In the genomic region with DNA sequence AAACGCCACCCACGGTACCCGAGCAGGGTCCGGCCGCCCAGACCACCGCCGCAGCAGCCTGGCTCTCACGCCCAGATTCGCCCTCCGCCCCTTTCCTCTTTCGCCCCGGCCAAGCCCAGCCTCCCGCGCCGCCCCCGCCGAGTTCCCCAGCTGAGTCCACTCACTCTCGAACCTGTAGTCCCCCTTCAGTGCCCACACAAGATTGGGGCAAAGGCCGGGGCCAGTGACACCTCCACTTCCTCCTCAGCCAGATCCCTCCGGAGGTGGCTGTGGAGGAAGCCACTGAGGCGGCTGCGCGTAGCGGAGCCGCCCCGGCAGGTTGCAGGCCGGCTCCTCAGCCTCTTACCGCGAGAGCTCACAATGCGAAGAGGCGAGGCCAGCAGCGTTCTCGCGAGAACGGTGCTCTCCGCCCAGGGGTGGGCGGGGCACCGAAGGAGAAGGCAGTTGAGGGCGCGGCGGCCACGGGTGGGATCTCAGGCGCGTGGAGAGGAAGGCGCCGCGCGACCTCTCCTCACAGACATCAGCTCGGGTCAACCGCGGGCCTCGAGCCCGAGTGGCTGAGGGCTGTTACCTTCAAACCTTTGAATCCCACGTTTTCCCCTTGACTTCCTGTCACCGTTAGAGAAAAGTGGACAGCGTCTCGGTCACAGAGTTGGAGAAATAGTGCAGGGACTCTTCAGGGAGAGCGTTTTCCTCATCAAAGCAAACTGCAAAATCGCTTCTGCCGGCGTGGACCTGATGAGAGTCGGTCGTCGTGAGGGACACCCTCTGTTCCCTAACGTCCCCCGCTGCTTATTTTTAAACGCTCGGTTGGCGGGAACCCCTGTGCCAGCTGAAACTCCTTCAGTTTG, we compare ENCODE assay signal across 1 cellular context.
A peak's percentile ranks its signal among the peaks of the same experiment; 100 is the strongest.
TF ChIP-seq lines count a peak whose summit lies in the region.

A gene (minus strand): TSS at position 295 of the 851 bp plus-strand sequence. CDS start 18,098 bp downstream, outside the sequence.

TF ChIP-seq in K562, 482 proteins besides CTCF, POLR2A, EP300 and RAD21 (continued from another document and continues in another):
- TF ChIP-seq ZNF175 (CRISPR knock-in tag; IDR thresholded peaks at IDR 0.05; ENCODE audit: low read depth) (no peak), POLR2G (IDR thresholded peaks at IDR 0.05; ENCODE audit: low read depth, low read length) (peak; percentile 95), KDM1A (IDR thresholded peaks at IDR 0.05) (no peak), ARID2 (IDR thresholded peaks at IDR 0.05) (no peak), HDAC6 (IDR thresholded peaks at IDR 0.05; ENCODE audit: low read depth, low read length) (no peak), PTTG1 (tag; IDR thresholded peaks at IDR 0.05; ENCODE audit: low read depth) (no peak), ETS2 (tag; IDR thresholded peaks at IDR 0.05; ENCODE audit: borderline replicate concordance, poor library complexity, severe bottlenecking) (no peak), SRSF7 (optimal IDR thresholded peaks at IDR 0.05; ENCODE audit: low read depth, low read length) (no peak), MCM2 (IDR thresholded peaks at IDR 0.05; ENCODE audit: low read depth) (no peak), CC2D1A (IDR thresholded peaks at IDR 0.05) (no peak), GTF2E2 (tag; IDR thresholded peaks at IDR 0.05) (no peak), CBFA2T2 (conservative IDR thresholded peaks at IDR 0.05) (no peak), CHCHD3 (CRISPR knock-in tag; IDR thresholded peaks at IDR 0.05) (0 out of 2 replicates have a peak, but pooled peaks have one; percentile 25), ZNF707 (CRISPR knock-in tag; conservative IDR thresholded peaks at IDR 0.05) (no peak), NCOA2 (IDR thresholded peaks at IDR 0.05; ENCODE audit: partially characterized antibody in 2 of 2) (no peak), FIP1L1 (IDR thresholded peaks at IDR 0.05; ENCODE audit: low read depth, low read length, poor library complexity, severe bottlenecking) (no peak), SPI1 (IDR thresholded peaks at IDR 0.05; ENCODE audit: borderline replicate concordance, low read depth, low read length) (peak; percentile 81), NR2C2 (CRISPR knock-in tag; IDR thresholded peaks at IDR 0.05) (no peak), NR2C2 (tag; IDR thresholded peaks at IDR 0.05) (peak; percentile 71), SOX6 (IDR thresholded peaks at IDR 0.05) (peak; percentile 39; the same call in 1 of the 2 replicates), NR2C1 (IDR thresholded peaks at IDR 0.05) (no peak), NR2C1 (tag; IDR thresholded peaks at IDR 0.05) (0 out of 2 replicates have a peak, but pooled peaks have one; percentile 9), ZNF239 (CRISPR knock-in tag; IDR thresholded peaks at IDR 0.05) (no peak), OTX1 (CRISPR knock-in tag; IDR thresholded peaks at IDR 0.05) (no peak), ZNF764 (CRISPR knock-in tag; IDR thresholded peaks at IDR 0.05; ENCODE audit: low read depth) (no peak), TEAD4 (IDR thresholded peaks at IDR 0.05; ENCODE audit: low read length) (no peak), TEAD4 (CRISPR knock-in tag; IDR thresholded peaks at IDR 0.05; ENCODE audit: borderline replicate concordance) (no peak), HDAC3 (IDR thresholded peaks at IDR 0.05; ENCODE audit: borderline replicate concordance, partially characterized antibody) (peak; percentile 80), ADNP (tag; IDR thresholded peaks at IDR 0.05) (no peak), ZNF408 (CRISPR knock-in tag; IDR thresholded peaks at IDR 0.05; ENCODE audit: low read depth) (no peak), E2F3 (CRISPR knock-in tag; IDR thresholded peaks at IDR 0.05) (peak; percentile 52; the same call in 1 of the 2 replicates), NR4A1 (CRISPR knock-in tag; IDR thresholded peaks at IDR 0.05) (no peak), NR4A1 (tag; IDR thresholded peaks at IDR 0.05) (no peak; the same call in 1 of the 2 replicates), STAG1 (CRISPR knock-in tag; IDR thresholded peaks at IDR 0.05; ENCODE audit: borderline replicate concordance) (no peak)
- TF ChIP-seq, protein P1, sequence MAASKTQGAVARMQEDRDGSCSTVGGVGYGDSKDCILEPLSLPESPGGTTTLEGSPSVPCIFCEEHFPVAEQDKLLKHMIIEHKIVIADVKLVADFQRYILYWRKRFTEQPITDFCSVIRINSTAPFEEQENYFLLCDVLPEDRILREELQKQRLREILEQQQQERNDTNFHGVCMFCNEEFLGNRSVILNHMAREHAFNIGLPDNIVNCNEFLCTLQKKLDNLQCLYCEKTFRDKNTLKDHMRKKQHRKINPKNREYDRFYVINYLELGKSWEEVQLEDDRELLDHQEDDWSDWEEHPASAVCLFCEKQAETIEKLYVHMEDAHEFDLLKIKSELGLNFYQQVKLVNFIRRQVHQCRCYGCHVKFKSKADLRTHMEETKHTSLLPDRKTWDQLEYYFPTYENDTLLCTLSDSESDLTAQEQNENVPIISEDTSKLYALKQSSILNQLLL (CRISPR knock-in tag; IDR thresholded peaks at IDR 0.05; ENCODE audit: borderline replicate concordance) = no peak
- TF ChIP-seq, protein P2, sequence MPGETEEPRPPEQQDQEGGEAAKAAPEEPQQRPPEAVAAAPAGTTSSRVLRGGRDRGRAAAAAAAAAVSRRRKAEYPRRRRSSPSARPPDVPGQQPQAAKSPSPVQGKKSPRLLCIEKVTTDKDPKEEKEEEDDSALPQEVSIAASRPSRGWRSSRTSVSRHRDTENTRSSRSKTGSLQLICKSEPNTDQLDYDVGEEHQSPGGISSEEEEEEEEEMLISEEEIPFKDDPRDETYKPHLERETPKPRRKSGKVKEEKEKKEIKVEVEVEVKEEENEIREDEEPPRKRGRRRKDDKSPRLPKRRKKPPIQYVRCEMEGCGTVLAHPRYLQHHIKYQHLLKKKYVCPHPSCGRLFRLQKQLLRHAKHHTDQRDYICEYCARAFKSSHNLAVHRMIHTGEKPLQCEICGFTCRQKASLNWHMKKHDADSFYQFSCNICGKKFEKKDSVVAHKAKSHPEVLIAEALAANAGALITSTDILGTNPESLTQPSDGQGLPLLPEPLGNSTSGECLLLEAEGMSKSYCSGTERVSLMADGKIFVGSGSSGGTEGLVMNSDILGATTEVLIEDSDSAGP (CRISPR knock-in tag; IDR thresholded peaks at IDR 0.05) = no peak
- TF ChIP-seq, protein P3, sequence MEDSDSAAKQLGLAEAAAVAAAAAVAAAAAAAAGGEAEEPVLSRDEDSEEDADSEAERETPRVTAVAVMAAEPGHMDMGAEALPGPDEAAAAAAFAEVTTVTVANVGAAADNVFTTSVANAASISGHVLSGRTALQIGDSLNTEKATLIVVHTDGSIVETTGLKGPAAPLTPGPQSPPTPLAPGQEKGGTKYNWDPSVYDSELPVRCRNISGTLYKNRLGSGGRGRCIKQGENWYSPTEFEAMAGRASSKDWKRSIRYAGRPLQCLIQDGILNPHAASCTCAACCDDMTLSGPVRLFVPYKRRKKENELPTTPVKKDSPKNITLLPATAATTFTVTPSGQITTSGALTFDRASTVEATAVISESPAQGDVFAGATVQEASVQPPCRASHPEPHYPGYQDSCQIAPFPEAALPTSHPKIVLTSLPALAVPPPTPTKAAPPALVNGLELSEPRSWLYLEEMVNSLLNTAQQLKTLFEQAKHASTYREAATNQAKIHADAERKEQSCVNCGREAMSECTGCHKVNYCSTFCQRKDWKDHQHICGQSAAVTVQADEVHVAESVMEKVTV (CRISPR knock-in tag; IDR thresholded peaks at IDR 0.05) = no peak
- TF ChIP-seq, protein P4, sequence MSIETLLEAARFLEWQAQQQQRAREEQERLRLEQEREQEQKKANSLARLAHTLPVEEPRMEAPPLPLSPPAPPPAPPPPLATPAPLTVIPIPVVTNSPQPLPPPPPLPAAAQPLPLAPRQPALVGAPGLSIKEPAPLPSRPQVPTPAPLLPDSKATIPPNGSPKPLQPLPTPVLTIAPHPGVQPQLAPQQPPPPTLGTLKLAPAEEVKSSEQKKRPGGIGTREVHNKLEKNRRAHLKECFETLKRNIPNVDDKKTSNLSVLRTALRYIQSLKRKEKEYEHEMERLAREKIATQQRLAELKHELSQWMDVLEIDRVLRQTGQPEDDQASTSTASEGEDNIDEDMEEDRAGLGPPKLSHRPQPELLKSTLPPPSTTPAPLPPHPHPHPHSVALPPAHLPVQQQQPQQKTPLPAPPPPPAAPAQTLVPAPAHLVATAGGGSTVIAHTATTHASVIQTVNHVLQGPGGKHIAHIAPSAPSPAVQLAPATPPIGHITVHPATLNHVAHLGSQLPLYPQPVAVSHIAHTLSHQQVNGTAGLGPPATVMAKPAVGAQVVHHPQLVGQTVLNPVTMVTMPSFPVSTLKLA (conservative IDR thresholded peaks at IDR 0.05) = peak; percentile 58 to 62
- TF ChIP-seq, protein P5, sequence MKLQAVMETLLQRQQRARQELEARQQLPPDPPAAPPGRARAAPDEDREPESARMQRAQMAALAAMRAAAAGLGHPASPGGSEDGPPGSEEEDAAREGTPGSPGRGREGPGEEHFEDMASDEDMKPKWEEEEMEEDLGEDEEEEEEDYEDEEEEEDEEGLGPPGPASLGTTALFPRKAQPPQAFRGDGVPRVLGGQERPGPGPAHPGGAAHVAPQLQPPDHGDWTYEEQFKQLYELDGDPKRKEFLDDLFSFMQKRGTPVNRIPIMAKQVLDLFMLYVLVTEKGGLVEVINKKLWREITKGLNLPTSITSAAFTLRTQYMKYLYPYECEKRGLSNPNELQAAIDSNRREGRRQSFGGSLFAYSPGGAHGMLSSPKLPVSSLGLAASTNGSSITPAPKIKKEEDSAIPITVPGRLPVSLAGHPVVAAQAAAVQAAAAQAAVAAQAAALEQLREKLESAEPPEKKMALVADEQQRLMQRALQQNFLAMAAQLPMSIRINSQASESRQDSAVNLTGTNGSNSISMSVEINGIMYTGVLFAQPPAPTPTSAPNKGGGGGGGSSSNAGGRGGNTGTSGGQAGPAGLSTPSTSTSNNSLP (IDR thresholded peaks at IDR 0.05; ENCODE audit: borderline replicate concordance, low read depth, low read length) = no peak
- TF ChIP-seq, protein P6, sequence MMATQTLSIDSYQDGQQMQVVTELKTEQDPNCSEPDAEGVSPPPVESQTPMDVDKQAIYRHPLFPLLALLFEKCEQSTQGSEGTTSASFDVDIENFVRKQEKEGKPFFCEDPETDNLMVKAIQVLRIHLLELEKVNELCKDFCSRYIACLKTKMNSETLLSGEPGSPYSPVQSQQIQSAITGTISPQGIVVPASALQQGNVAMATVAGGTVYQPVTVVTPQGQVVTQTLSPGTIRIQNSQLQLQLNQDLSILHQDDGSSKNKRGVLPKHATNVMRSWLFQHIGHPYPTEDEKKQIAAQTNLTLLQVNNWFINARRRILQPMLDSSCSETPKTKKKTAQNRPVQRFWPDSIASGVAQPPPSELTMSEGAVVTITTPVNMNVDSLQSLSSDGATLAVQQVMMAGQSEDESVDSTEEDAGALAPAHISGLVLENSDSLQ (IDR thresholded peaks at IDR 0.05) = no peak; the same call in 1 of the 2 replicates
- TF ChIP-seq, protein P7, sequence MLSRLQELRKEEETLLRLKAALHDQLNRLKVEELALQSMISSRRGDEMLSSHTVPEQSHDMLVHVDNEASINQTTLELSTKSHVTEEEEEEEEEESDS (CRISPR knock-in tag; IDR thresholded peaks at IDR 0.05) = no peak
- TF ChIP-seq, protein P8, sequence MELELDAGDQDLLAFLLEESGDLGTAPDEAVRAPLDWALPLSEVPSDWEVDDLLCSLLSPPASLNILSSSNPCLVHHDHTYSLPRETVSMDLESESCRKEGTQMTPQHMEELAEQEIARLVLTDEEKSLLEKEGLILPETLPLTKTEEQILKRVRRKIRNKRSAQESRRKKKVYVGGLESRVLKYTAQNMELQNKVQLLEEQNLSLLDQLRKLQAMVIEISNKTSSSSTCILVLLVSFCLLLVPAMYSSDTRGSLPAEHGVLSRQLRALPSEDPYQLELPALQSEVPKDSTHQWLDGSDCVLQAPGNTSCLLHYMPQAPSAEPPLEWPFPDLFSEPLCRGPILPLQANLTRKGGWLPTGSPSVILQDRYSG (tag; conservative IDR thresholded peaks at IDR 0.05; ENCODE audit: low read depth) = no peak
- TF ChIP-seq, protein P9, sequence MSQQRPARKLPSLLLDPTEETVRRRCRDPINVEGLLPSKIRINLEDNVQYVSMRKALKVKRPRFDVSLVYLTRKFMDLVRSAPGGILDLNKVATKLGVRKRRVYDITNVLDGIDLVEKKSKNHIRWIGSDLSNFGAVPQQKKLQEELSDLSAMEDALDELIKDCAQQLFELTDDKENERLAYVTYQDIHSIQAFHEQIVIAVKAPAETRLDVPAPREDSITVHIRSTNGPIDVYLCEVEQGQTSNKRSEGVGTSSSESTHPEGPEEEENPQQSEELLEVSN (IDR thresholded peaks at IDR 0.05; ENCODE audit: borderline replicate concordance in 1 of 2, extremely low read depth in 1 of 2, insufficient read depth in 1 of 2, insufficient read length in 1 of 2, low read depth in 1 of 2, low read length in 1 of 2, poor library complexity in 1 of 2, severe bottlenecking in 1 of 2) = peak; percentile 86 to 89
- TF ChIP-seq, protein P10, sequence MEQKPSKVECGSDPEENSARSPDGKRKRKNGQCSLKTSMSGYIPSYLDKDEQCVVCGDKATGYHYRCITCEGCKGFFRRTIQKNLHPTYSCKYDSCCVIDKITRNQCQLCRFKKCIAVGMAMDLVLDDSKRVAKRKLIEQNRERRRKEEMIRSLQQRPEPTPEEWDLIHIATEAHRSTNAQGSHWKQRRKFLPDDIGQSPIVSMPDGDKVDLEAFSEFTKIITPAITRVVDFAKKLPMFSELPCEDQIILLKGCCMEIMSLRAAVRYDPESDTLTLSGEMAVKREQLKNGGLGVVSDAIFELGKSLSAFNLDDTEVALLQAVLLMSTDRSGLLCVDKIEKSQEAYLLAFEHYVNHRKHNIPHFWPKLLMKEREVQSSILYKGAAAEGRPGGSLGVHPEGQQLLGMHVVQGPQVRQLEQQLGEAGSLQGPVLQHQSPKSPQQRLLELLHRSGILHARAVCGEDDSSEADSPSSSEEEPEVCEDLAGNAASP (IDR thresholded peaks at IDR 0.05) = no peak
- TF ChIP-seq, protein P11, sequence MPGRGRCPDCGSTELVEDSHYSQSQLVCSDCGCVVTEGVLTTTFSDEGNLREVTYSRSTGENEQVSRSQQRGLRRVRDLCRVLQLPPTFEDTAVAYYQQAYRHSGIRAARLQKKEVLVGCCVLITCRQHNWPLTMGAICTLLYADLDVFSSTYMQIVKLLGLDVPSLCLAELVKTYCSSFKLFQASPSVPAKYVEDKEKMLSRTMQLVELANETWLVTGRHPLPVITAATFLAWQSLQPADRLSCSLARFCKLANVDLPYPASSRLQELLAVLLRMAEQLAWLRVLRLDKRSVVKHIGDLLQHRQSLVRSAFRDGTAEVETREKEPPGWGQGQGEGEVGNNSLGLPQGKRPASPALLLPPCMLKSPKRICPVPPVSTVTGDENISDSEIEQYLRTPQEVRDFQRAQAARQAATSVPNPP (IDR thresholded peaks at IDR 0.05; ENCODE audit: borderline replicate concordance, insufficient read depth, insufficient read length) = no peak
- TF ChIP-seq, protein P12, sequence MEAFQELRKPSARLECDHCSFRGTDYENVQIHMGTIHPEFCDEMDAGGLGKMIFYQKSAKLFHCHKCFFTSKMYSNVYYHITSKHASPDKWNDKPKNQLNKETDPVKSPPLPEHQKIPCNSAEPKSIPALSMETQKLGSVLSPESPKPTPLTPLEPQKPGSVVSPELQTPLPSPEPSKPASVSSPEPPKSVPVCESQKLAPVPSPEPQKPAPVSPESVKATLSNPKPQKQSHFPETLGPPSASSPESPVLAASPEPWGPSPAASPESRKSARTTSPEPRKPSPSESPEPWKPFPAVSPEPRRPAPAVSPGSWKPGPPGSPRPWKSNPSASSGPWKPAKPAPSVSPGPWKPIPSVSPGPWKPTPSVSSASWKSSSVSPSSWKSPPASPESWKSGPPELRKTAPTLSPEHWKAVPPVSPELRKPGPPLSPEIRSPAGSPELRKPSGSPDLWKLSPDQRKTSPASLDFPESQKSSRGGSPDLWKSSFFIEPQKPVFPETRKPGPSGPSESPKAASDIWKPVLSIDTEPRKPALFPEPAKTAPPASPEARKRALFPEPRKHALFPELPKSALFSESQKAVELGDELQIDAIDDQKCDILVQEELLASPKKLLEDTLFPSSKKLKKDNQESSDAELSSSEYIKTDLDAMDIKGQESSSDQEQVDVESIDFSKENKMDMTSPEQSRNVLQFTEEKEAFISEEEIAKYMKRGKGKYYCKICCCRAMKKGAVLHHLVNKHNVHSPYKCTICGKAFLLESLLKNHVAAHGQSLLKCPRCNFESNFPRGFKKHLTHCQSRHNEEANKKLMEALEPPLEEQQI (IDR thresholded peaks at IDR 0.05) = no peak
